In the genomic region with DNA sequence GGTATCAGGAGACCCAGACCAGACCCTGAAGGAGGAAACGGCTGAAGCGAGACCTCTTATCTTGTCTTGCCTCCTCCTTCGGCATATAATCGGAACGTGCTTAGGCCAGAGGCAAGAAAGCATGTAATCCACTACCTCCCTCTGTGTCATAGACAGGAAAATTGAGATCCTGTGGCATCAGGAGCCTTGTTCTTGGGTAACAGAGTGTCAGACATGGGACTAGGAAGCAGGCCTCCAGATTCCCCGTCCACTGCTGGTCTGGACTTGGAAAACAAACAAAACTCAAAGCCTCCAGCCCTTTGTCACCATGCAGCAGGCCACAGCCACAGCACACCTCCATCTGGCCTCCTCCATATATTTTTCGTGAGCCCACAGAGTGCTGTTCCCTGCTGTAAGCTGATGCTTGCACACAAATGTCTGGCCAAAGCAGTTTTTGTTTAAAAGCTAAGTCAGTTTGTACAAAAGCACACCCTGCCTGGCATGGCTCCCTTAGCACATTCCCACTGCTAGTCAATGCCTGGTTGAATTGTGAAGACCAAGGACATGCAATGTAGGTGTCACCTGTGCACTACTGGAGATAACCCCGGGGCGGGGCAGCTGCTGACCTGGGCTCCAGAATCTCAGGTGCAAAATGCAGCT, we compare ENCODE assay signal across 1 cellular context.
TF ChIP-seq lines count a peak whose summit lies in the region.

No MANE protein-coding gene starts in this region.

TF ChIP-seq in SK-N-SH, 30 proteins besides CTCF, POLR2A, EP300 and RAD21 (continued from another document):
- TF ChIP-seq, protein P1, sequence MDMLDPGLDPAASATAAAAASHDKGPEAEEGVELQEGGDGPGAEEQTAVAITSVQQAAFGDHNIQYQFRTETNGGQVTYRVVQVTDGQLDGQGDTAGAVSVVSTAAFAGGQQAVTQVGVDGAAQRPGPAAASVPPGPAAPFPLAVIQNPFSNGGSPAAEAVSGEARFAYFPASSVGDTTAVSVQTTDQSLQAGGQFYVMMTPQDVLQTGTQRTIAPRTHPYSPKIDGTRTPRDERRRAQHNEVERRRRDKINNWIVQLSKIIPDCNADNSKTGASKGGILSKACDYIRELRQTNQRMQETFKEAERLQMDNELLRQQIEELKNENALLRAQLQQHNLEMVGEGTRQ (IDR thresholded peaks at IDR 0.05; ENCODE audit: borderline replicate concordance, low read depth, low read length) = no peak
- no peak for TF ChIP-seq FOXJ3 (CRISPR knock-in tag; IDR thresholded peaks at IDR 0.05)
- TF ChIP-seq MEF2A (IDR thresholded peaks at IDR 0.05; ENCODE audit: borderline replicate concordance, low read depth) = no peak
- no peak for TF ChIP-seq TAF1 (IDR thresholded peaks at IDR 0.05; ENCODE audit: borderline replicate concordance, low read depth, low read length)
- TF ChIP-seq NRF1 (IDR thresholded peaks at IDR 0.05; ENCODE audit: low read depth, low read length) = no peak
- TF ChIP-seq, protein P2, sequence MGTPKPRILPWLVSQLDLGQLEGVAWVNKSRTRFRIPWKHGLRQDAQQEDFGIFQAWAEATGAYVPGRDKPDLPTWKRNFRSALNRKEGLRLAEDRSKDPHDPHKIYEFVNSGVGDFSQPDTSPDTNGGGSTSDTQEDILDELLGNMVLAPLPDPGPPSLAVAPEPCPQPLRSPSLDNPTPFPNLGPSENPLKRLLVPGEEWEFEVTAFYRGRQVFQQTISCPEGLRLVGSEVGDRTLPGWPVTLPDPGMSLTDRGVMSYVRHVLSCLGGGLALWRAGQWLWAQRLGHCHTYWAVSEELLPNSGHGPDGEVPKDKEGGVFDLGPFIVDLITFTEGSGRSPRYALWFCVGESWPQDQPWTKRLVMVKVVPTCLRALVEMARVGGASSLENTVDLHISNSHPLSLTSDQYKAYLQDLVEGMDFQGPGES (IDR thresholded peaks at IDR 0.05; ENCODE audit: low read depth, low read length) = no peak
- no peak for TF ChIP-seq NFIC (IDR thresholded peaks at IDR 0.05; ENCODE audit: borderline replicate concordance)
- TF ChIP-seq TCF12 (IDR thresholded peaks at IDR 0.05) = no peak
